8 cellular contexts compared by ENCODE assay signal in genomic region chr22:31107206-31108118, GRCh38. TPM values are rescaled to one million over a fixed set of nuclear protein-coding genes. Genes with fewer than 3 reads are reported as not detected.
A peak's percentile ranks its signal among the peaks of the same experiment; 100 is the strongest.
DNase-seq lines count a peak whose midpoint lies in the region; ATAC-seq and TF ChIP-seq lines count a peak whose summit lies in the region.

A gene with protein sequence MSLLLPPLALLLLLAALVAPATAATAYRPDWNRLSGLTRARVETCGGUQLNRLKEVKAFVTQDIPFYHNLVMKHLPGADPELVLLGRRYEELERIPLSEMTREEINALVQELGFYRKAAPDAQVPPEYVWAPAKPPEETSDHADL (minus strand): TSS chr22:31107568. CDS start chr22:31107505, 63 bp downstream.

- peaks cover 0 to 3% (median 0%) of the 10 kb centered on the region in 4 donors for H3K36me3 ChIP-seq in liver (ENCODE audit: control insufficient read depth in 4 of 4, insufficient read depth in 3 of 4, low read depth in 1 of 4, low read length in 3 of 4)

- WGBS in liver = 6% methylated on average over 70 of the region's 70 CpGs

- peak within 1 kb of the TSS; percentile 95 for H3K4me3 ChIP-seq in AG04450 (ENCODE audit: low read depth, low read length)
- peak within 1 kb of the TSS; percentile 37 to 50 (median 41) for H3K4me3 ChIP-seq in liver (ENCODE audit: low read depth in 1 of 3, low read length in 3 of 3)

- CTCF ChIA-PET in AG04450 (lab: Charles Lee) = interaction anchor here (0.5 to 3.1 kb wide), 59 partner anchors 8 to 688 kb away, joined by 3 to 72 read pairs (median 4); partner anchors contain the start of genes LIMK2, MORC2, PIK3IP1 and PLA2G3

- peak; percentile 91 to 92 for TF ChIP-seq RAD21 in liver (IDR thresholded peaks at IDR 0.05)

- H3K27ac ChIP-seq in AG04450 (ENCODE audit: low read depth, low read length) = peak within 1 kb of the TSS; percentile 98
- peak within 1 kb of the TSS; percentile 73 to 79 for H3K27ac ChIP-seq in liver (ENCODE audit: low read depth in 1 of 2, low read length in 2 of 2)

- DNase-seq in AG04450 (ENCODE audit: low read depth, low spot score) (peak; percentile 97), NCI-H510A (lab: John Stamatoyannopoulos, UW) (peak; percentile 32), dermis microvascular lymphatic vessel endothelial cell (ENCODE audit: low read depth in 2 of 2) (peak; percentile 91 to 98)
- peak; percentile 79 to 83 for DNase-seq in activated CD4-positive, alpha-beta T cell treated with anti-CD3 and anti-CD28 coated beads, Interleukin-2, amount 50 U/mL, for 4 hours
- DNase-seq in stimulated activated CD4-positive, alpha-beta T cell treated with anti-CD3 and anti-CD28 coated beads, Interleukin-4, amount 100 ng/mL, for 1 hour = peak; percentile 85

- H3K9me3 ChIP-seq in AG04450 (ENCODE audit: control insufficient read depth, insufficient read depth, low read length) (peaks cover 8% of the 10 kb centered on the region), liver (ENCODE audit: control insufficient read depth in 4 of 4, low read length in 3 of 4) (no peaks in the 10 kb centered on the region)

- peak; percentile 97 for TF ChIP-seq CTCF in AG04450 (IDR thresholded peaks at IDR 0.05; ENCODE audit: low read depth, low read length)
- peak; percentile 95 for TF ChIP-seq CTCF in liver (IDR thresholded peaks at IDR 0.05; ENCODE audit: low read depth, low read length, missing input control)

- POLR2A ChIA-PET in AG04450 (lab: Yijun Ruan, JAX) = interaction anchor here (0.5 to 2.0 kb wide), 12 partner anchors 8 to 141 kb away, joined by 3 to 10 read pairs (median 4); partner anchors contain the start of genes MORC2, SMTN and TUG1

- ATAC-seq in GM18907 (IDR thresholded peaks at IDR 0.05; ENCODE audit: unreplicated experiment) = peak; percentile 78
- peak; percentile 76 for ATAC-seq in HG03139 (IDR thresholded peaks at IDR 0.05; ENCODE audit: unreplicated experiment)

- peak within 1 kb of the TSS; percentile 58 to 59 for H3K9ac ChIP-seq in liver (ENCODE audit: low read depth in 1 of 2, low read length in 2 of 2)

- H3K27me3 ChIP-seq in AG04450 (ENCODE audit: control insufficient read depth, insufficient read depth, low read length) (no peaks in the 10 kb centered on the region), liver (ENCODE audit: control insufficient read depth in 4 of 4, insufficient read depth in 4 of 4, low read length in 3 of 4) (no peaks in the 10 kb centered on the region)

- peaks cover 4 to 7% (median 6%) of the 10 kb centered on the region in 4 donors for H3K4me1 ChIP-seq in liver (ENCODE audit: control insufficient read depth in 4 of 4, insufficient read depth in 4 of 4, low read length in 3 of 4)

TF ChIP-seq in liver, 16 proteins besides CTCF, POLR2A, EP300 and RAD21:
- TF ChIP-seq EGR1 (IDR thresholded peaks at IDR 0.05; ENCODE audit: low read depth in 2 of 2) = no peak
- no peak for TF ChIP-seq ATF3 (IDR thresholded peaks at IDR 0.05)
- TF ChIP-seq NR2F2 (IDR thresholded peaks at IDR 0.05) = peak; percentile 59
- TF ChIP-seq GABPA (IDR thresholded peaks at IDR 0.05 in 1 of 2, conservative IDR thresholded peaks at IDR 0.05 in 1 of 2) = peak in 1 of 2 donors; percentile 32
- TF ChIP-seq ZBTB33 (IDR thresholded peaks at IDR 0.05) = no peak
- TF ChIP-seq RXRA (IDR thresholded peaks at IDR 0.05) = peak; percentile 42 to 59
- TF ChIP-seq, protein P1, sequence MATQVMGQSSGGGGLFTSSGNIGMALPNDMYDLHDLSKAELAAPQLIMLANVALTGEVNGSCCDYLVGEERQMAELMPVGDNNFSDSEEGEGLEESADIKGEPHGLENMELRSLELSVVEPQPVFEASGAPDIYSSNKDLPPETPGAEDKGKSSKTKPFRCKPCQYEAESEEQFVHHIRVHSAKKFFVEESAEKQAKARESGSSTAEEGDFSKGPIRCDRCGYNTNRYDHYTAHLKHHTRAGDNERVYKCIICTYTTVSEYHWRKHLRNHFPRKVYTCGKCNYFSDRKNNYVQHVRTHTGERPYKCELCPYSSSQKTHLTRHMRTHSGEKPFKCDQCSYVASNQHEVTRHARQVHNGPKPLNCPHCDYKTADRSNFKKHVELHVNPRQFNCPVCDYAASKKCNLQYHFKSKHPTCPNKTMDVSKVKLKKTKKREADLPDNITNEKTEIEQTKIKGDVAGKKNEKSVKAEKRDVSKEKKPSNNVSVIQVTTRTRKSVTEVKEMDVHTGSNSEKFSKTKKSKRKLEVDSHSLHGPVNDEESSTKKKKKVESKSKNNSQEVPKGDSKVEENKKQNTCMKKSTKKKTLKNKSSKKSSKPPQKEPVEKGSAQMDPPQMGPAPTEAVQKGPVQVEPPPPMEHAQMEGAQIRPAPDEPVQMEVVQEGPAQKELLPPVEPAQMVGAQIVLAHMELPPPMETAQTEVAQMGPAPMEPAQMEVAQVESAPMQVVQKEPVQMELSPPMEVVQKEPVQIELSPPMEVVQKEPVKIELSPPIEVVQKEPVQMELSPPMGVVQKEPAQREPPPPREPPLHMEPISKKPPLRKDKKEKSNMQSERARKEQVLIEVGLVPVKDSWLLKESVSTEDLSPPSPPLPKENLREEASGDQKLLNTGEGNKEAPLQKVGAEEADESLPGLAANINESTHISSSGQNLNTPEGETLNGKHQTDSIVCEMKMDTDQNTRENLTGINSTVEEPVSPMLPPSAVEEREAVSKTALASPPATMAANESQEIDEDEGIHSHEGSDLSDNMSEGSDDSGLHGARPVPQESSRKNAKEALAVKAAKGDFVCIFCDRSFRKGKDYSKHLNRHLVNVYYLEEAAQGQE (IDR thresholded peaks at IDR 0.05) = peak; percentile 36
- peak; percentile 72 for TF ChIP-seq YY1 (IDR thresholded peaks at IDR 0.05)
- TF ChIP-seq HNF4G (IDR thresholded peaks at IDR 0.05) = no peak
- TF ChIP-seq FOXA2 (IDR thresholded peaks at IDR 0.05) = no peak
- TF ChIP-seq JUND (IDR thresholded peaks at IDR 0.05) = no peak
- no peak for TF ChIP-seq TAF1 (conservative IDR thresholded peaks at IDR 0.05)
- TF ChIP-seq SP1 (IDR thresholded peaks at IDR 0.05) = peak; percentile 64
- peak; percentile 62 for TF ChIP-seq MAX (IDR thresholded peaks at IDR 0.05)
- peak; percentile 43 to 51 for TF ChIP-seq HNF4A (conservative IDR thresholded peaks at IDR 0.05)
- TF ChIP-seq FOXA1 (IDR thresholded peaks at IDR 0.05) = no peak

RNA-seq across cellular contexts. Expression of the gene that starts here (rescaled TPM):
- polyA plus RNA-seq in AG04450 (2011; rRNA removed) = 89.0 and 153 TPM in 2 replicates
- 76.8 and 85.9 TPM in 2 replicates for polyA minus RNA-seq in AG04450 (2011; rRNA and poly(A)+ RNA removed)
- total RNA-seq in dermis microvascular lymphatic vessel endothelial cell = 21.1 and 23.3 TPM in 2 replicates
- total RNA-seq in liver = 1 to 10 TPM; 3.0 to 9.0 TPM
- polyA plus RNA-seq in liver = 10 to 100 TPM; 15.5 to 17.3 TPM

Comparison
In these comparisons a context has a peak if more than half of its experiments do, and no peak if none do; other contexts are left out.
1. Peak in every context shown above with its lines: DNase-seq, ATAC-seq, H3K4me3 ChIP-seq and H3K27ac ChIP-seq.
2. DNase-seq: peak in every context shown above with its lines; median percentile 97 in AG04450; 94 in dermis microvascular lymphatic vessel endothelial cell; 85 in stimulated activated CD4-positive, alpha-beta T cell treated with anti-CD3 and anti-CD28 coated beads, Interleukin-4, amount 100 ng/mL, for 1 hour; 81 in activated CD4-positive, alpha-beta T cell treated with anti-CD3 and anti-CD28 coated beads, Interleukin-2, amount 50 U/mL, for 4 hours; 32 in NCI-H510A.